1 cellular context compared by ENCODE assay signal in genomic region chr6:10518461-10519216, GRCh38.
A peak's percentile ranks its signal among the peaks of the same experiment; 100 is the strongest.
TF ChIP-seq lines count a peak whose summit lies in the region.

No MANE protein-coding gene starts in this region.

TF ChIP-seq in K562, 482 proteins besides CTCF, POLR2A, EP300 and RAD21 (continued from another document and continues in another):
- no peak for TF ChIP-seq ZBTB40 (IDR thresholded peaks at IDR 0.05)
- no peak for TF ChIP-seq ZBTB40 (CRISPR knock-in tag; IDR thresholded peaks at IDR 0.05)
- peak; percentile 100 for TF ChIP-seq ZNF316 (IDR thresholded peaks at IDR 0.05)
- TF ChIP-seq, protein P1, sequence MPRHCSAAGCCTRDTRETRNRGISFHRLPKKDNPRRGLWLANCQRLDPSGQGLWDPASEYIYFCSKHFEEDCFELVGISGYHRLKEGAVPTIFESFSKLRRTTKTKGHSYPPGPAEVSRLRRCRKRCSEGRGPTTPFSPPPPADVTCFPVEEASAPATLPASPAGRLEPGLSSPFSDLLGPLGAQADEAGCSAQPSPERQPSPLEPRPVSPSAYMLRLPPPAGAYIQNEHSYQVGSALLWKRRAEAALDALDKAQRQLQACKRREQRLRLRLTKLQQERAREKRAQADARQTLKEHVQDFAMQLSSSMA (CRISPR knock-in tag; IDR thresholded peaks at IDR 0.05): no peak
- TF ChIP-seq SMAD2 (IDR thresholded peaks at IDR 0.05; ENCODE audit: low read depth, low read length): no peak
- no peak for TF ChIP-seq ZNF143 (CRISPR knock-in tag; IDR thresholded peaks at IDR 0.05)
- 0 out of 2 replicates have a peak, but pooled peaks have one; percentile 3 for TF ChIP-seq TSHZ1 (CRISPR knock-in tag; IDR thresholded peaks at IDR 0.05)
- TF ChIP-seq ZNF717 (CRISPR knock-in tag; IDR thresholded peaks at IDR 0.05): no peak
- no peak for TF ChIP-seq HIVEP1 (CRISPR knock-in tag; IDR thresholded peaks at IDR 0.05)
- TF ChIP-seq KLF10 (CRISPR knock-in tag; IDR thresholded peaks at IDR 0.05): no peak
- peak; percentile 68 for TF ChIP-seq CBFA2T2 (conservative IDR thresholded peaks at IDR 0.05)
- no peak for TF ChIP-seq DDX20 (tag; IDR thresholded peaks at IDR 0.05; ENCODE audit: low read depth)
- no peak for TF ChIP-seq PRMT5 (CRISPR knock-in tag; IDR thresholded peaks at IDR 0.05)
- TF ChIP-seq ZZZ3 (IDR thresholded peaks at IDR 0.05): 0 out of 2 replicates have a peak, but pooled peaks have one; percentile 60
- no peak; the same call in 1 of the 2 replicates for TF ChIP-seq MYBL2 (IDR thresholded peaks at IDR 0.05; ENCODE audit: low read depth)
- TF ChIP-seq MYBL2 (CRISPR knock-in tag; IDR thresholded peaks at IDR 0.05; ENCODE audit: borderline replicate concordance): no peak
- no peak for TF ChIP-seq HNRNPH1 (optimal IDR thresholded peaks at IDR 0.05; ENCODE audit: low read depth, low read length)
- TF ChIP-seq SMAD3 (CRISPR knock-in tag; conservative IDR thresholded peaks at IDR 0.05): 0 out of 2 replicates have a peak, but pooled peaks have one; percentile 79
- TF ChIP-seq CEBPZ (IDR thresholded peaks at IDR 0.05; ENCODE audit: borderline replicate concordance, low read depth, low read length): no peak
- TF ChIP-seq, protein P2, sequence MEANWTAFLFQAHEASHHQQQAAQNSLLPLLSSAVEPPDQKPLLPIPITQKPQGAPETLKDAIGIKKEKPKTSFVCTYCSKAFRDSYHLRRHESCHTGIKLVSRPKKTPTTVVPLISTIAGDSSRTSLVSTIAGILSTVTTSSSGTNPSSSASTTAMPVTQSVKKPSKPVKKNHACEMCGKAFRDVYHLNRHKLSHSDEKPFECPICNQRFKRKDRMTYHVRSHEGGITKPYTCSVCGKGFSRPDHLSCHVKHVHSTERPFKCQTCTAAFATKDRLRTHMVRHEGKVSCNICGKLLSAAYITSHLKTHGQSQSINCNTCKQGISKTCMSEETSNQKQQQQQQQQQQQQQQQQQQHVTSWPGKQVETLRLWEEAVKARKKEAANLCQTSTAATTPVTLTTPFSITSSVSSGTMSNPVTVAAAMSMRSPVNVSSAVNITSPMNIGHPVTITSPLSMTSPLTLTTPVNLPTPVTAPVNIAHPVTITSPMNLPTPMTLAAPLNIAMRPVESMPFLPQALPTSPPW (CRISPR knock-in tag; IDR thresholded peaks at IDR 0.05): peak; percentile 30; the same call in 1 of the 2 replicates
- peak; percentile 98 for TF ChIP-seq SMARCB1 (IDR thresholded peaks at IDR 0.05; ENCODE audit: insufficient read length, low read depth)
- no peak for TF ChIP-seq ZC3H8 (IDR thresholded peaks at IDR 0.05)
- no peak for TF ChIP-seq CEBPB (tag; IDR thresholded peaks at IDR 0.05)
- no peak for TF ChIP-seq ZNF77 (CRISPR knock-in tag; IDR thresholded peaks at IDR 0.05)
- peak; percentile 58; the same call in 1 of the 2 replicates for TF ChIP-seq NFRKB (IDR thresholded peaks at IDR 0.05; ENCODE audit: low read depth)
- TF ChIP-seq FOXK2 (conservative IDR thresholded peaks at IDR 0.05 in 1 of 2, IDR thresholded peaks at IDR 0.05 in 1 of 2; ENCODE audit: low read depth in 2 of 2): peak in 1 of 2 experiments; percentile 14; a peak in 1 of 4 replicates
- no peak for TF ChIP-seq ATF6 (CRISPR knock-in tag; IDR thresholded peaks at IDR 0.05)
- 0 out of 2 replicates have a peak, but pooled peaks have one; percentile 65 for TF ChIP-seq NFATC3 (IDR thresholded peaks at IDR 0.05)
- no peak for TF ChIP-seq RBM22 (IDR thresholded peaks at IDR 0.05; ENCODE audit: low read depth, low read length, poor library complexity, severe bottlenecking)
- TF ChIP-seq STAG1 (CRISPR knock-in tag; IDR thresholded peaks at IDR 0.05; ENCODE audit: borderline replicate concordance): no peak
- peak; percentile 56; the same call in 1 of the 2 replicates for TF ChIP-seq ATF7 (IDR thresholded peaks at IDR 0.05)
- peak in 1 of 2 experiments; percentile 87; a peak in 2 of 4 replicates for TF ChIP-seq TEAD1 (CRISPR knock-in tag; IDR thresholded peaks at IDR 0.05)
- TF ChIP-seq ZNF639 (CRISPR knock-in tag; conservative IDR thresholded peaks at IDR 0.05 in 1 of 2, IDR thresholded peaks at IDR 0.05 in 1 of 2): peak in 1 of 2 experiments; percentile 61; a peak in 2 of 4 replicates
